ENCODE assay signal across 12 cellular contexts in the genomic region with DNA sequence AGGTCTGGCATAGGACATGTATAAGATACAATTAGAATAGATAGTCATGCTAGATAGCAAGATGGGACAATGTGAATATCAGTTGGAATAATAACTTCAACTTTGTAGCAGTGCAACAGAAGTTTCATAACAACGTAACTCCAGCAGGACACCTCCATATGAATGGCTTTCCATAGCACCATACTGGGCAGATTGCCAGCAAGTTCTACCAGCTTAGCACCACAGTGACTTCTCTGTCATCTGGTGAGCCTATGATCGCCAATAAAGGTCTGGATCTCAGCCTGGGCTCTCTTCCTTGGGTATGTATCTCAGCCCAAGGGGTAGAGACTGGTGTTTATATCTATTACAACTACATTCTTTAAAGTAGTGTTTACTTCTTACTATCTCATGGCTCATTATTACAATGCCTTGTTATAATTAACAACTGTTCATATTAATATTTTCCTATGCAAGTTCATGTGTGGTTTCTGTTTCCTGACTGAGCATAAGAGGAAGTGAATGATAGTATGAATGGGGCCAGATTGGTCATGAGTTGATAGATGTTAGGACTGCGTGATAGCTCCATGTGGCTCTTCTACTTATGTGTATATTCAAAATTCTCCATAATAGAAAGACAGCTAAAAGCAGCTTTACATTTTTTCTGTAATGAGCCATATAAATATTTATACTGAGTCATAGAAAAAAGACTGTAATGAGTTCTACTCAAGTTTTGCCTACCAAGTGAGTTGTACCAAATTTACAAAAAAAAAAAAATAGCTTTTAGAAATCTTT.
"Had no signal": no experiment of that assay in that cellular context is flagged by ENCODE, and none has a peak within 500 bp of the region (broad histone marks: within the 10 kb centered on the region; RNA-seq: fewer than 3 reads in every experiment).

No MANE protein-coding gene starts in this region.

- ATAC-seq: activated naive CD8-positive, alpha-beta T cell treated with anti-CD3 and anti-CD28 coated beads, Interleukin-2, amount 50 U/mL, for 24 hours; heart right ventricle; naive thymus-derived CD4-positive, alpha-beta T cell; stimulated activated naive CD8-positive, alpha-beta T cell treated with anti-CD3 and anti-CD28 coated beads, Interleukin-15, amount 100 ng/mL, for 72 hours had no signal

- DNase-seq: activated CD4-positive, alpha-beta T cell treated with anti-CD3 and anti-CD28 coated beads, Interleukin-2, amount 10 ng/mL, durations not matched to agents 7 days and 5 days; activated CD4-positive, CD25-positive, alpha-beta regulatory T cell; activated CD8-positive, alpha-beta memory T cell treated with anti-CD3 and anti-CD28 coated beads for 24 hours; activated naive CD4-positive, alpha-beta T cell treated with Interleukin-2 at 50 U/mL for 16 hours; activated naive CD8-positive, alpha-beta T cell treated with anti-CD3 and anti-CD28 coated beads, Interleukin-2, amount 50 U/mL, for 24 hours; esophagus squamous epithelium; foreskin melanocyte; heart right ventricle; naive thymus-derived CD4-positive, alpha-beta T cell; stimulated activated CD4-positive, alpha-beta T cell treated with anti-CD3 and anti-CD28 coated beads, Interleukin-4, amount 100 ng/mL, for 1 hour; stimulated activated naive CD8-positive, alpha-beta T cell treated with anti-CD3 and anti-CD28 coated beads, Interleukin-15, amount 100 ng/mL, for 72 hours; testis had no signal
